ENCODE assay signal across 1 cellular context in the genomic region with DNA sequence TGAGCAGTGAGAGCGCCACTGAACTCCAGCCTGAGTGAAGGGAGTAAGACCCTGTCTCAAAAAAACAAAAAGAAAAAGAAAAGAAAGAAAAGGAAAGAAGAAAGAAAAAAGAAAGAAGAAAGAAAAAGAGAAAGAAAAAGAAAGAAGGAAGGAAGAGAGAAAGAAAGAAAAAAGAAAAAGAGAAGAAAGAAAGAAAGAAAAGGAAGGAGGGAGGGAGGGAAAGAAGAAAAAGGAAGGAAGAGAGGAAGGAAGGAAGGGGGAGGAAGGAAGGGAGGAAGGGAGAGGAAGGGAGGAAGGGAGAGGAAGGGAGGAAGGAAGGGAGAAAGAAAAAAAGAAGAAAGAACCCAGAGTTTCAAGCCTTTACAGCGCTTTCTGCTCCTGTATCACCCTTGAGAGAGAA.
TF ChIP-seq lines count a peak whose summit lies in the region.

No MANE protein-coding gene starts in this region.

TF ChIP-seq in HepG2, 621 proteins besides CTCF, POLR2A, EP300 and RAD21:
- TF ChIP-seq PCBP2 (optimal IDR thresholded peaks at IDR 0.05; ENCODE audit: low read depth, low read length, poor library complexity, severe bottlenecking) (peak; percentile 38), ZNF629 (CRISPR knock-in tag; conservative IDR thresholded peaks at IDR 0.05) (no peak)
